Comparison of ENCODE assay signal across 14 cellular contexts in the genomic region with DNA sequence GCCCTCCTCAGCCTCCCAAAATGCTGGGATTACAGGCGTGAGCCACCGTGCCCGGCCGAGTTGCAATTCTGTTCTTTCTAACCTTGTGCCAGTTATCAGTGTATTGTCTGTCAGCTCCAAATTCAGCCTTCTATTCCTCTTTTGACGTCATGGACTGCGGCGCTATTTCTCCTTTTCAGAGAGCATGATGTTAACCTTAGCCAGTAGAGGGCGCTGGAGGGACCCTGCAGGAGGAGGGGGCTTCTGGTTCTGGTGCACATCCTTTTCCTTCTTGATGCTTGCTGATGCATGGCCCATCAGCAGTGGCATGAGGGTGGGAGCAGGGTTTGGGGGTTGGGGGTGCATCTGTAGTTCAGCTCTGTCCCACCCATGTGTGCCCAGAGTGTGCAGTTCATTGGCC.
DNase-seq lines count a peak whose midpoint lies in the region; ATAC-seq, FAIRE-seq and TF ChIP-seq lines count a peak whose summit lies in the region.
"Had no signal": no experiment of that assay in that cellular context is flagged by ENCODE, and none has a peak within 500 bp of the region (broad histone marks: within the 10 kb centered on the region; RNA-seq: fewer than 3 reads in every experiment).

No MANE protein-coding gene starts in this region.

- H3K9me3 ChIP-seq in naive thymus-derived CD4-positive, alpha-beta T cell (ENCODE audit: control insufficient read depth in 2 of 3, low read length in 3 of 3), result no peaks in the 10 kb centered on the region
- H3K9me3 ChIP-seq in Peyer's patch (no peaks in the 10 kb centered on the region), adrenal gland (replicated peaks in 1 of 3) (no peaks in the 10 kb centered on the region)
- H3K9me3 ChIP-seq: right atrium auricular region had no signal

- no peak overlapping the region for H3K4me3 Mint-ChIP-seq in Calu3 (ENCODE audit: low read depth, unreplicated experiment)
- no peak overlapping the region for H3K4me3 Mint-ChIP-seq in naive thymus-derived CD4-positive, alpha-beta T cell
- H3K4me3 Mint-ChIP-seq: CD4-positive, CD25-positive, alpha-beta regulatory T cell; dendritic cell treated with granulocyte-macrophage colony-stimulating factor and Interleukin-4, amounts not matched to agents 40 ng/mL and 50 ng/mL, for 4 days had no signal

- FAIRE-seq in bronchial epithelial cell (lab: Jason Lieb, UNC), result no peak

- peaks cover 2% of the 10 kb centered on the region for H3K9me3 Mint-ChIP-seq in Calu3 (ENCODE audit: low read depth, unreplicated experiment)
- peaks cover 0 to 2% (median 0%) of the 10 kb centered on the region in 11 donors for H3K9me3 Mint-ChIP-seq in naive thymus-derived CD4-positive, alpha-beta T cell
- H3K9me3 Mint-ChIP-seq: dendritic cell treated with granulocyte-macrophage colony-stimulating factor and Interleukin-4, amounts not matched to agents 40 ng/mL and 50 ng/mL, for 4 days had no signal

- DNase-seq in Calu3, result no peak
- DNase-seq in KBM-7, result peak; percentile 12
- DNase-seq in bronchial epithelial cell (ENCODE audit: low read depth), result no peak
- DNase-seq in naive thymus-derived CD4-positive, alpha-beta T cell, result no peak
- no peak for DNase-seq in Peyer's patch
- DNase-seq in adrenal gland, result no peak
- no peak for DNase-seq in MV-4-11 (lab: John Stamatoyannopoulos, UW)
- DNase-seq: amygdala, islet precursor cell, NCI-H2107 had no signal

- ATAC-seq in naive thymus-derived CD4-positive, alpha-beta T cell, result no peak

- peak; percentile 78 for TF ChIP-seq CTCF in 22Rv1 (IDR thresholded peaks at IDR 0.05)
- peak; percentile 28 for TF ChIP-seq CTCF in Calu3 (IDR thresholded peaks at IDR 0.05; ENCODE audit: unreplicated experiment)
- peak; percentile 12 for TF ChIP-seq CTCF in bronchial epithelial cell (IDR thresholded peaks at IDR 0.05; ENCODE audit: insufficient read depth, low read length, severe bottlenecking)
- no peak for TF ChIP-seq CTCF in Peyer's patch (IDR thresholded peaks at IDR 0.05)
- no peak for TF ChIP-seq CTCF in adrenal gland (IDR thresholded peaks at IDR 0.05)

- POLR2A ChIA-PET in naive thymus-derived CD4-positive, alpha-beta T cell (lab: Charles Lee), result no interaction called here

- intact Hi-C loops in Calu3 (cut with micrococcal nuclease; ENCODE audit: unreplicated experiment), result no loop called here
- intact Hi-C loops in naive thymus-derived CD4-positive, alpha-beta T cell (cut with micrococcal nuclease), result loop anchor here in 1 of 2 donors (10.0 kb wide), 1 partner anchor 1112 kb away; no protein-coding TSS in a partner anchor
- intact Hi-C loops in adrenal gland (cut with DNase I), result no loop called here

- BruUV-seq in Calu3 (replicated peaks; lab: Mats Ljungman, UMichigan), result no TSS peak

- H3K27me3 Mint-ChIP-seq in Calu3 (ENCODE audit: unreplicated experiment), result peaks cover 56% of the 10 kb centered on the region
- H3K27me3 Mint-ChIP-seq in naive thymus-derived CD4-positive, alpha-beta T cell, result peaks cover 2 to 25% (median 9%) of the 10 kb centered on the region in 5 donors
- H3K27me3 Mint-ChIP-seq: CD4-positive, CD25-positive, alpha-beta regulatory T cell; dendritic cell treated with granulocyte-macrophage colony-stimulating factor and Interleukin-4, amounts not matched to agents 40 ng/mL and 50 ng/mL, for 4 days had no signal

- no peak for TF ChIP-seq POLR2A in Peyer's patch (IDR thresholded peaks at IDR 0.05)
- no peak for TF ChIP-seq POLR2A in adrenal gland (IDR thresholded peaks at IDR 0.05)

- CTCF ChIA-PET in Calu3 (lab: Charles Lee), result no interaction called here
- CTCF ChIA-PET in naive thymus-derived CD4-positive, alpha-beta T cell (lab: Charles Lee), result no interaction called here

- no peaks in the 10 kb centered on the region for H3K4me1 ChIP-seq in naive thymus-derived CD4-positive, alpha-beta T cell (ENCODE audit: control insufficient read depth in 2 of 2, insufficient read depth in 2 of 2, low read length in 2 of 2)
- no peaks in the 10 kb centered on the region for H3K4me1 ChIP-seq in Peyer's patch
- no peaks in the 10 kb centered on the region for H3K4me1 ChIP-seq in adrenal gland (replicated peaks in 1 of 2)
- H3K4me1 ChIP-seq: right atrium auricular region had no signal

- H3K27ac ChIP-seq in 22Rv1, result no peak overlapping the region
- H3K27ac ChIP-seq in naive thymus-derived CD4-positive, alpha-beta T cell (ENCODE audit: low read depth, low read length), result no peak overlapping the region
- no peak overlapping the region for H3K27ac ChIP-seq in Peyer's patch
- H3K27ac ChIP-seq in adrenal gland, result no peak overlapping the region
- H3K27ac ChIP-seq: right atrium auricular region had no signal

- H3K4me3 ChIP-seq in bronchial epithelial cell (ENCODE audit: low read depth, low read length) (no peak overlapping the region), Peyer's patch (no peak overlapping the region), adrenal gland (no peak overlapping the region)
- no peak overlapping the region for H3K4me3 ChIP-seq in naive thymus-derived CD4-positive, alpha-beta T cell (ENCODE audit: low read length)
- H3K4me3 ChIP-seq: right atrium auricular region had no signal

- H3K36me3 ChIP-seq in bronchial epithelial cell (ENCODE audit: control insufficient read depth, insufficient read depth, low read length), result no peaks in the 10 kb centered on the region
- no peaks in the 10 kb centered on the region for H3K36me3 ChIP-seq in naive thymus-derived CD4-positive, alpha-beta T cell (ENCODE audit: control insufficient read depth in 2 of 3, insufficient read depth in 3 of 3, low read length in 3 of 3)
- H3K36me3 ChIP-seq in Peyer's patch, result no peaks in the 10 kb centered on the region
- no peaks in the 10 kb centered on the region for H3K36me3 ChIP-seq in adrenal gland (replicated peaks in 1 of 2)
- H3K36me3 ChIP-seq: right atrium auricular region had no signal

- no peak overlapping the region for H3K27ac Mint-ChIP-seq in Calu3 (ENCODE audit: unreplicated experiment)
- no peak overlapping the region for H3K27ac Mint-ChIP-seq in naive thymus-derived CD4-positive, alpha-beta T cell
- H3K27ac Mint-ChIP-seq: CD4-positive, CD25-positive, alpha-beta regulatory T cell; dendritic cell treated with granulocyte-macrophage colony-stimulating factor and Interleukin-4, amounts not matched to agents 40 ng/mL and 50 ng/mL, for 4 days had no signal

- no peaks in the 10 kb centered on the region for H3K27me3 ChIP-seq in bronchial epithelial cell (ENCODE audit: control insufficient read depth, insufficient read depth, low read length)
- H3K27me3 ChIP-seq in naive thymus-derived CD4-positive, alpha-beta T cell (ENCODE audit: control insufficient read depth in 2 of 2, insufficient read depth in 2 of 2, low read length in 2 of 2), result no peaks in the 10 kb centered on the region
- no peaks in the 10 kb centered on the region for H3K27me3 ChIP-seq in Peyer's patch
- no peaks in the 10 kb centered on the region for H3K27me3 ChIP-seq in adrenal gland
- H3K27me3 ChIP-seq: right atrium auricular region had no signal

- WGBS in adrenal gland, 4 donors, result 72 to 81% (median 78%) methylated on average over 8 of the region's 8 CpGs

- no peaks in the 10 kb centered on the region for H3K4me1 Mint-ChIP-seq in Calu3 (ENCODE audit: low read depth, unreplicated experiment)
- no peaks in the 10 kb centered on the region for H3K4me1 Mint-ChIP-seq in naive thymus-derived CD4-positive, alpha-beta T cell
- H3K4me1 Mint-ChIP-seq: CD4-positive, CD25-positive, alpha-beta regulatory T cell had no signal

- H3K36me3 Mint-ChIP-seq in Calu3 (ENCODE audit: insufficient read depth, unreplicated experiment), result no peaks in the 10 kb centered on the region
- H3K36me3 Mint-ChIP-seq in naive thymus-derived CD4-positive, alpha-beta T cell, result no peaks in the 10 kb centered on the region
- H3K36me3 Mint-ChIP-seq: CD4-positive, CD25-positive, alpha-beta regulatory T cell had no signal

- in situ Hi-C loops in KBM-7 (cut with MboI; ENCODE audit: low pct_unique_long_range_greater_than_20kb, low sequenced_read_pairs), result no loop called here

Comparison
In these comparisons a context has a peak if more than half of its experiments do, and no peak if none do; other contexts are left out.
1. CTCF ChIP-seq: peak in 22Rv1 (single experiment), Calu3 (single experiment) and bronchial epithelial cell (single experiment); none in Peyer's patch (0 of 6) and adrenal gland (0 of 6).